Comparison of ENCODE assay signal across 27 cellular contexts in the genomic region with DNA sequence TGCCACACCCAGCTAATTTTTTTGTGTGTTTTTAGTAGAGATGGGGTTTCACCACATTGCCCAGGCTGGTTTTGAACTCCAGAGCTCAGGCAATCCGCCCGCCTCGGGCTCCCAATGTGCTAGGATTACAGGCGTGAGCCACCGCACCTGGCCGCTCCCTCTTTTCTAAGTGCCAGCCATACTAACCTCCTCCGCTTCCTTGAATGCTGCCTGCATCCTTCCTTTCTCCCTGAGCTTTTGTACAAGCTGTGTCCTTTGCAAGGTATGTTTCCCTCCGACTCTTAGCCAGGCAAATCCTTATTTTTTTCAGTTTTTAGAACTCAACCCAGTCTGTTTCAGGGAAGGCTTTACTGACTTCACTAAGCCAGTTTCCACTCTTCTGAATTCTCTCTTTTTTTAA.
DNase-seq lines count a peak whose midpoint lies in the region; ATAC-seq, FAIRE-seq and TF ChIP-seq lines count a peak whose summit lies in the region.
"Had no signal": no experiment of that assay in that cellular context is flagged by ENCODE, and none has a peak within 500 bp of the region (broad histone marks: within the 10 kb centered on the region; RNA-seq: fewer than 3 reads in every experiment).

No MANE protein-coding gene starts in this region.

- peak overlapping the region; percentile 22 for H2BK120ac ChIP-seq in neuronal stem cell (ENCODE audit: low read depth, low read length)

- H3K36me3 Mint-ChIP-seq in activated naive CD8-positive, alpha-beta T cell treated with anti-CD3 and anti-CD28 coated beads, Interleukin-2, amount 50 U/mL, for 24 hours (ENCODE audit: low read depth) = no peaks in the 10 kb centered on the region
- H3K36me3 Mint-ChIP-seq in activated naive CD8-positive, alpha-beta T cell treated with anti-CD3 and anti-CD28 coated beads for 36 hours = peaks cover 2% of the 10 kb centered on the region
- no peaks in the 10 kb centered on the region for H3K36me3 Mint-ChIP-seq in WTC11
- H3K36me3 Mint-ChIP-seq: CD8-positive, alpha-beta T cell had no signal

- no peak overlapping the region for H3K4ac ChIP-seq in neuronal stem cell (ENCODE audit: low read length)

- H3K4me2 ChIP-seq in keratinocyte (ENCODE audit: control insufficient read depth, extremely low read depth, insufficient read depth, low read depth, low read length) (no peak overlapping the region), neuronal stem cell (ENCODE audit: insufficient read depth, low read length, poor library complexity, severe bottlenecking) (no peak overlapping the region), mammary epithelial cell (ENCODE audit: insufficient read depth, low read depth, low read length) (no peak overlapping the region)
- H3K4me2 ChIP-seq: A549; BLaER1 treated with 17β-estradiol and CSF1 and Interleukin-3, amounts not matched to agents 10 nM and 100 nM had no signal

- in situ Hi-C loops in mammary epithelial cell (cut with MboI; ENCODE audit: low sequenced_read_pairs in 2 of 2) = loop anchor here in 1 of 2 donors (25.0 kb wide), 2 partner anchors 232 to 682 kb away; no protein-coding TSS in a partner anchor

- H3K27ac ChIP-seq in keratinocyte (ENCODE audit: control insufficient read depth, insufficient read depth, low read length) = no peak overlapping the region
- H3K27ac ChIP-seq in neuronal stem cell (replicated peaks; ENCODE audit: low read length) = no peak overlapping the region
- no peak overlapping the region for H3K27ac ChIP-seq in mammary epithelial cell (ENCODE audit: insufficient read depth, low read depth, low read length)
- no peak overlapping the region for H3K27ac ChIP-seq in effector memory CD4-positive, alpha-beta T cell (ENCODE audit: insufficient read depth, low read length, poor library complexity, severe bottlenecking)
- H3K27ac ChIP-seq: 22Rv1; A549; BLaER1 treated with 17β-estradiol and CSF1 and Interleukin-3, amounts not matched to agents 10 nM and 100 nM; C4-2B had no signal

- FAIRE-seq in keratinocyte (lab: Jason Lieb, UNC) = peak; percentile 56
- FAIRE-seq: A549, D721Med, GM12878, GM12892, GM18507 had no signal

- BruUV-seq in mammary epithelial cell (replicated peaks; lab: Mats Ljungman, UMichigan) = no TSS peak

- H3K9ac ChIP-seq in keratinocyte (ENCODE audit: control insufficient read depth, extremely low read depth, insufficient read depth, low read length) (no peak overlapping the region), neuronal stem cell (ENCODE audit: low read depth, low read length, poor library complexity) (no peak overlapping the region), mammary epithelial cell (ENCODE audit: insufficient read depth, low read length) (no peak overlapping the region)
- H3K9ac ChIP-seq: BLaER1 treated with 17β-estradiol and CSF1 and Interleukin-3, amounts not matched to agents 10 nM and 100 nM had no signal

- H3K27me3 ChIP-seq in keratinocyte (ENCODE audit: control insufficient read depth, extremely low read depth, insufficient read depth, low read length) (no peaks in the 10 kb centered on the region), neuronal stem cell (ENCODE audit: control insufficient read depth in 3 of 3, insufficient read depth in 3 of 3, low read depth in 1 of 3, low read length in 3 of 3) (no peaks in the 10 kb centered on the region), mammary epithelial cell (ENCODE audit: insufficient read depth, low read length) (no peaks in the 10 kb centered on the region)
- no peaks in the 10 kb centered on the region for H3K27me3 ChIP-seq in effector memory CD4-positive, alpha-beta T cell (replicated peaks; ENCODE audit: control insufficient read depth, insufficient read depth, low read length, poor library complexity, severe bottlenecking)
- H3K27me3 ChIP-seq: BLaER1 treated with 17β-estradiol and CSF1 and Interleukin-3, amounts not matched to agents 10 nM and 100 nM had no signal

- no peak for TF ChIP-seq CTCF in WTC11 (IDR thresholded peaks at IDR 0.05)
- TF ChIP-seq CTCF in keratinocyte (optimal IDR thresholded peaks at IDR 0.05 in 1 of 3, IDR thresholded peaks at IDR 0.05 in 1 of 3, conservative IDR thresholded peaks at IDR 0.05 in 1 of 3; ENCODE audit: extremely low read depth in 1 of 3, insufficient read depth in 2 of 3, low read length in 3 of 3) = no peak
- no peak for TF ChIP-seq CTCF in mammary epithelial cell (conservative IDR thresholded peaks at IDR 0.05 in 1 of 2, IDR thresholded peaks at IDR 0.05 in 1 of 2; ENCODE audit: extremely low read depth in 1 of 2, insufficient read depth in 1 of 2, low read depth in 1 of 2, low read length in 2 of 2)

- H3K23ac ChIP-seq in neuronal stem cell (ENCODE audit: low read depth, low read length, poor library complexity) = no peak overlapping the region

- H2BK15ac ChIP-seq in neuronal stem cell (ENCODE audit: low read length) = no peak overlapping the region

- H3K36me3 ChIP-seq in keratinocyte (ENCODE audit: control insufficient read depth in 2 of 2, extremely low read depth in 1 of 2, insufficient read depth in 2 of 2, low read length in 2 of 2) (no peaks in the 10 kb centered on the region), neuronal stem cell (replicated peaks in 1 of 2; ENCODE audit: control insufficient read depth in 2 of 2, insufficient read depth in 2 of 2, low read length in 2 of 2) (no peaks in the 10 kb centered on the region), mammary epithelial cell (ENCODE audit: insufficient read depth, low read length) (no peaks in the 10 kb centered on the region)
- no peaks in the 10 kb centered on the region for H3K36me3 ChIP-seq in effector memory CD4-positive, alpha-beta T cell (ENCODE audit: control insufficient read depth, insufficient read depth, low read length)
- H3K36me3 ChIP-seq: BLaER1 treated with 17β-estradiol and CSF1 and Interleukin-3, amounts not matched to agents 10 nM and 100 nM had no signal

- no peak overlapping the region for H2BK12ac ChIP-seq in neuronal stem cell (ENCODE audit: low read length)

- dilution Hi-C loops in keratinocyte (cut with MboI; ENCODE audit: extremely low pct_ligation_motif_present, low sequenced_read_pairs) (no loop called here), mammary epithelial cell (cut with HindIII; ENCODE audit: low sequenced_read_pairs) (no loop called here)

- peaks cover 14% of the 10 kb centered on the region for H3K4me1 ChIP-seq in keratinocyte (ENCODE audit: control insufficient read depth, extremely low read depth, insufficient read depth, low read length)
- H3K4me1 ChIP-seq in neuronal stem cell (ENCODE audit: control insufficient read depth in 2 of 2, insufficient read depth in 1 of 2, low read depth in 1 of 2, low read length in 2 of 2) = peaks cover 0 to 2% of the 10 kb centered on the region in 2 donors
- H3K4me1 ChIP-seq in mammary epithelial cell (ENCODE audit: insufficient read depth, low read length) = peaks cover 3% of the 10 kb centered on the region
- H3K4me1 ChIP-seq in effector memory CD4-positive, alpha-beta T cell (ENCODE audit: control insufficient read depth, insufficient read depth, low read length, poor library complexity, severe bottlenecking) = no peaks in the 10 kb centered on the region
- H3K4me1 ChIP-seq: A549; BLaER1 treated with 17β-estradiol and CSF1 and Interleukin-3, amounts not matched to agents 10 nM and 100 nM; Caco-2 had no signal

- intact Hi-C loops in mammary epithelial cell (cut with micrococcal nuclease) = no loop called here

- no peak overlapping the region for H3K4me3 ChIP-seq in keratinocyte (ENCODE audit: control insufficient read depth in 2 of 3, extremely low read depth in 1 of 3, insufficient read depth in 2 of 3, low read depth in 1 of 3, low read length in 3 of 3)
- no peak overlapping the region for H3K4me3 ChIP-seq in neuronal stem cell (ENCODE audit: low read length in 2 of 2)
- H3K4me3 ChIP-seq in mammary epithelial cell (replicated peaks in 1 of 3; ENCODE audit: insufficient read depth in 1 of 3, low read depth in 2 of 3, low read length in 3 of 3) = no peak overlapping the region
- no peak overlapping the region for H3K4me3 ChIP-seq in effector memory CD4-positive, alpha-beta T cell (ENCODE audit: insufficient read depth, low read depth, low read length, poor library complexity, severe bottlenecking)
- H3K4me3 ChIP-seq: A549; BLaER1 treated with 17β-estradiol and CSF1 and Interleukin-3, amounts not matched to agents 10 nM and 100 nM; GM12878 had no signal

- no peak overlapping the region for H4K8ac ChIP-seq in neuronal stem cell (ENCODE audit: low read depth, low read length)

- peaks cover 5% of the 10 kb centered on the region for H3K9me3 Mint-ChIP-seq in activated naive CD8-positive, alpha-beta T cell treated with anti-CD3 and anti-CD28 coated beads, Interleukin-2, amount 50 U/mL, for 24 hours
- peaks cover 3% of the 10 kb centered on the region for H3K9me3 Mint-ChIP-seq in activated naive CD8-positive, alpha-beta T cell treated with anti-CD3 and anti-CD28 coated beads for 36 hours
- H3K9me3 Mint-ChIP-seq in WTC11 = peaks cover 4% of the 10 kb centered on the region
- H3K9me3 Mint-ChIP-seq: CD4-positive, alpha-beta T cell had no signal

- ATAC-seq in activated naive CD8-positive, alpha-beta T cell treated with anti-CD3 and anti-CD28 coated beads, Interleukin-2, amount 50 U/mL, for 24 hours = no peak
- peak; percentile 52 for ATAC-seq in WTC11
- ATAC-seq: A549; CD8-positive, alpha-beta T cell; GM12878 had no signal

- no peak overlapping the region for H2AK5ac ChIP-seq in neuronal stem cell (ENCODE audit: low read depth, low read length)

- no peaks in the 10 kb centered on the region for H3K9me1 ChIP-seq in keratinocyte (ENCODE audit: control insufficient read depth, extremely low read depth, insufficient read depth, low read length)

- no peak overlapping the region for H3K4me3 Mint-ChIP-seq in activated naive CD8-positive, alpha-beta T cell treated with anti-CD3 and anti-CD28 coated beads, Interleukin-2, amount 50 U/mL, for 24 hours
- no peak overlapping the region for H3K4me3 Mint-ChIP-seq in activated naive CD8-positive, alpha-beta T cell treated with anti-CD3 and anti-CD28 coated beads for 36 hours
- H3K4me3 Mint-ChIP-seq in WTC11 = no peak overlapping the region
- H3K4me3 Mint-ChIP-seq: B cell; CD4-positive, alpha-beta T cell; CD8-positive, alpha-beta T cell had no signal

- H3K27me3 Mint-ChIP-seq in activated naive CD8-positive, alpha-beta T cell treated with anti-CD3 and anti-CD28 coated beads, Interleukin-2, amount 50 U/mL, for 24 hours = peaks cover 5% of the 10 kb centered on the region
- H3K27me3 Mint-ChIP-seq in activated naive CD8-positive, alpha-beta T cell treated with anti-CD3 and anti-CD28 coated beads for 36 hours = peaks cover 16% of the 10 kb centered on the region
- no peaks in the 10 kb centered on the region for H3K27me3 Mint-ChIP-seq in WTC11 (ENCODE audit: low read depth)
- H3K27me3 Mint-ChIP-seq: CD4-positive, alpha-beta T cell had no signal

- POLR2A ChIA-PET in WTC11 (lab: Charles Lee) = no interaction called here

- no peaks in the 10 kb centered on the region for H3K9me3 ChIP-seq in keratinocyte (ENCODE audit: control insufficient read depth, low read depth, low read length)
- H3K9me3 ChIP-seq in neuronal stem cell (replicated peaks in 1 of 2; ENCODE audit: control insufficient read depth in 2 of 2, insufficient read depth in 1 of 2, low read depth in 1 of 2, low read length in 2 of 2) = no peaks in the 10 kb centered on the region
- no peaks in the 10 kb centered on the region for H3K9me3 ChIP-seq in mammary epithelial cell (replicated peaks; ENCODE audit: insufficient read depth, low read length)
- H3K9me3 ChIP-seq in effector memory CD4-positive, alpha-beta T cell (ENCODE audit: control insufficient read depth, low read length) = no peaks in the 10 kb centered on the region
- H3K9me3 ChIP-seq: A549; BLaER1 treated with 17β-estradiol and CSF1 and Interleukin-3, amounts not matched to agents 10 nM and 100 nM; Caco-2 had no signal

- H3K18ac ChIP-seq in neuronal stem cell (ENCODE audit: low read length) = peak overlapping the region; percentile 66

- WGBS in neuronal stem cell (ENCODE audit: extremely low coverage in 2 of 2, insufficient read length in 2 of 2, insufficient replicate concordance in 1 of 2), 2 donors = no CpG with 5 or more reads among the region's 8 CpGs
- 95% methylated on average over 5 of the region's 8 CpGs for WGBS in mammary epithelial cell (ENCODE audit: low coverage, missing lambda C conversion rate)

- DNase-seq in activated naive CD8-positive, alpha-beta T cell treated with anti-CD3 and anti-CD28 coated beads, Interleukin-2, amount 50 U/mL, for 24 hours = no peak
- no peak for DNase-seq in activated naive CD8-positive, alpha-beta T cell treated with anti-CD3 and anti-CD28 coated beads for 36 hours
- DNase-seq in WTC11 (ENCODE audit: low spot score) = no peak
- DNase-seq in keratinocyte (ENCODE audit: low read depth, low spot score) = no peak
- no peak for DNase-seq in neuronal stem cell (ENCODE audit: low spot score)
- DNase-seq in DMS153 (lab: John Stamatoyannopoulos, UW) = no peak
- no peak for DNase-seq in mammary epithelial cell
- no peak for DNase-seq in effector memory CD4-positive, alpha-beta T cell
- DNase-seq: AML-193; Caco-2; Calu3; CD4-positive, alpha-beta T cell; CD8-positive, alpha-beta T cell; DMS53; DMS79; DND-41; EL; GDM1 had no signal

- peak overlapping the region; percentile 23 for H3K27ac Mint-ChIP-seq in activated naive CD8-positive, alpha-beta T cell treated with anti-CD3 and anti-CD28 coated beads, Interleukin-2, amount 50 U/mL, for 24 hours
- no peak overlapping the region for H3K27ac Mint-ChIP-seq in activated naive CD8-positive, alpha-beta T cell treated with anti-CD3 and anti-CD28 coated beads for 36 hours
- no peak overlapping the region for H3K27ac Mint-ChIP-seq in WTC11
- H3K27ac Mint-ChIP-seq: B cell; CD4-positive, alpha-beta T cell; CD8-positive, alpha-beta T cell had no signal

- CTCF ChIA-PET in WTC11 (lab: Charles Lee) (interaction anchor here (1.0 to 1.4 kb wide), 3 partner anchors 14 to 675 kb away, joined by 3 to 4 read pairs (median 3); no protein-coding TSS in a partner anchor), mammary epithelial cell (lab: Charles Lee; ENCODE audit: low non-redundant PET) (no interaction called here)

- no peaks in the 10 kb centered on the region for H3K79me1 ChIP-seq in neuronal stem cell (ENCODE audit: low read depth, low read length)

- no peak overlapping the region for H2BK5ac ChIP-seq in neuronal stem cell (ENCODE audit: low read length)

- peaks cover 20% of the 10 kb centered on the region for H3K4me1 Mint-ChIP-seq in activated naive CD8-positive, alpha-beta T cell treated with anti-CD3 and anti-CD28 coated beads, Interleukin-2, amount 50 U/mL, for 24 hours
- peaks cover 7% of the 10 kb centered on the region for H3K4me1 Mint-ChIP-seq in activated naive CD8-positive, alpha-beta T cell treated with anti-CD3 and anti-CD28 coated beads for 36 hours
- H3K4me1 Mint-ChIP-seq in WTC11 = no peaks in the 10 kb centered on the region
- H3K4me1 Mint-ChIP-seq: B cell had no signal

- H4K20me1 ChIP-seq in keratinocyte (ENCODE audit: control insufficient read depth, extremely low read depth, insufficient read depth, low read length) = no peaks in the 10 kb centered on the region
- H4K20me1 ChIP-seq in mammary epithelial cell (ENCODE audit: insufficient read depth, low read length) = no peaks in the 10 kb centered on the region
- H4K20me1 ChIP-seq: BLaER1 treated with 17β-estradiol and CSF1 and Interleukin-3, amounts not matched to agents 10 nM and 100 nM had no signal

- no peak overlapping the region for H3K14ac ChIP-seq in neuronal stem cell (ENCODE audit: low read length)

- H3K79me2 ChIP-seq in keratinocyte (ENCODE audit: control insufficient read depth, insufficient read depth, low read length) = no peaks in the 10 kb centered on the region
- no peaks in the 10 kb centered on the region for H3K79me2 ChIP-seq in mammary epithelial cell (ENCODE audit: insufficient read depth, low read length)

- no peak overlapping the region for H4K91ac ChIP-seq in neuronal stem cell (ENCODE audit: low read depth, low read length, poor library complexity)

- H2AFZ ChIP-seq in keratinocyte (ENCODE audit: control insufficient read depth, low read length) (peak overlapping the region; percentile 59), neuronal stem cell (ENCODE audit: low read length) (no peak overlapping the region), mammary epithelial cell (ENCODE audit: low read depth, low read length) (no peak overlapping the region)
